Comparison of ENCODE assay signal across 8 cellular contexts in the genomic region with DNA sequence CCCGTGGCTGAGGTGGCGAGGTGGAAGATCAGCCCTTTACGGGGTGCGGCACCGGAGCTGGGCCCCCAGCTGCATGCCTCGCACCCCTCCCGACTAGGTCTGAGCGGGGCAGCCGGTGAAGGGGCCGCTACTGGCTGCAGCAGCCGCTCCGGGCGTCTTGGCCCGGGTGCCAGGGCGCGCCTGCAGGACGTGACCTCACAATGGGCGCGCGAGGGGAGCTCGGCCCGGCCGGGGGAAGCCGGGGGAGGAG. TPM values are rescaled to one million over a fixed set of nuclear protein-coding genes. Genes with fewer than 3 reads are reported as not detected.
DNase-seq lines count a peak whose midpoint lies in the region; ATAC-seq, FAIRE-seq and TF ChIP-seq lines count a peak whose summit lies in the region.

No MANE protein-coding gene starts in this region.

- CTCF ChIA-PET in A549 (lab: Yijun Ruan, JAX): interaction anchor here (0.7 to 9.1 kb wide), 7 partner anchors 9 to 118 kb away, joined by 3 to 100 read pairs (median 3); no protein-coding TSS in a partner anchor

- H3K9me3 ChIP-seq in A549: no peaks in the 10 kb centered on the region
- H3K9me3 ChIP-seq in NT2/D1 (ENCODE audit: insufficient read depth, low read length): no peaks in the 10 kb centered on the region
- H3K9me3 ChIP-seq in duodenal mucosa (ENCODE audit: control insufficient read depth in 1 of 2, low read length in 2 of 2): no peaks in the 10 kb centered on the region

- TF ChIP-seq CTCF in A549 (IDR thresholded peaks at IDR 0.05) (no peak), nephron (IDR thresholded peaks at IDR 0.05; ENCODE audit: unreplicated experiment in 3 of 3) (no peak)

- peaks cover 56% of the 10 kb centered on the region for H3K4me1 Mint-ChIP-seq in nephron

- no peaks in the 10 kb centered on the region for H3K9me3 Mint-ChIP-seq in nephron

- TF ChIP-seq RAD21 in A549 (conservative IDR thresholded peaks at IDR 0.05 in 1 of 2, IDR thresholded peaks at IDR 0.05 in 1 of 2): no peak

- H3K9ac ChIP-seq in NT2/D1 (ENCODE audit: insufficient read length, low read depth) (peak overlapping the region; percentile 94), duodenal mucosa (ENCODE audit: low read depth in 1 of 2, low read length in 2 of 2) (peak overlapping the region; percentile 69 to 80)

- peak overlapping the region; percentile 95 to 98 for H3K27ac ChIP-seq in A549
- peak overlapping the region; percentile 98 for H3K27ac ChIP-seq in duodenal mucosa (ENCODE audit: low read depth, low read length)

- H3K4me2 ChIP-seq in A549: peak overlapping the region; percentile 98

- H3K4me3 Mint-ChIP-seq in nephron: peak overlapping the region; percentile 91 to 96 (median 96)

- no peaks in the 10 kb centered on the region for H3K27me3 Mint-ChIP-seq in nephron (ENCODE audit: low read depth)

- peak overlapping the region; percentile 94 to 96 (median 96) for H3K27ac Mint-ChIP-seq in nephron

- TF ChIP-seq POLR2A in A549 (IDR thresholded peaks at IDR 0.05; ENCODE audit: low read length): no peak

- no peak for FAIRE-seq in A549 (lab: Jason Lieb, UNC)

- WGBS in A549 (ENCODE audit: missing lambda C conversion rate): 0% methylated on average over 2 of the region's 24 CpGs

- peak overlapping the region; percentile 99 for H3K4me3 ChIP-seq in A549
- peak overlapping the region; percentile 91 for H3K4me3 ChIP-seq in NT2/D1 (ENCODE audit: insufficient read length, low read depth)
- H3K4me3 ChIP-seq in duodenal mucosa (ENCODE audit: low read depth in 1 of 2, low read length in 2 of 2): peak overlapping the region; percentile 75 to 76

- H3K36me3 ChIP-seq in NT2/D1 (ENCODE audit: insufficient read depth, insufficient read length, low read length) (peaks cover 34% of the 10 kb centered on the region), duodenal mucosa (ENCODE audit: control insufficient read depth in 1 of 2, insufficient read depth in 2 of 2, low read length in 2 of 2) (peaks cover 6 to 29% of the 10 kb centered on the region in 2 donors)

- POLR2A ChIA-PET in A549 (lab: Yijun Ruan, JAX): interaction anchor here (0.8 to 2.0 kb wide), 2 partner anchors 9 to 34 kb away, joined by 3 to 10 read pairs; no protein-coding TSS in a partner anchor

- H3K4me1 ChIP-seq in A549 (peaks cover 37% of the 10 kb centered on the region), NT2/D1 (ENCODE audit: insufficient read depth, insufficient read length) (no peaks in the 10 kb centered on the region), duodenal mucosa (ENCODE audit: control insufficient read depth in 1 of 2, insufficient read depth in 2 of 2, low read length in 2 of 2) (peaks cover 33 to 38% of the 10 kb centered on the region in 2 donors)

- H3K36me3 Mint-ChIP-seq in nephron (ENCODE audit: low read depth): peaks cover 31% of the 10 kb centered on the region

- H3K27me3 ChIP-seq in NT2/D1 (ENCODE audit: insufficient read depth, insufficient read length): no peaks in the 10 kb centered on the region
- no peaks in the 10 kb centered on the region for H3K27me3 ChIP-seq in duodenal mucosa (ENCODE audit: control insufficient read depth in 1 of 2, insufficient read depth in 2 of 2, low read length in 2 of 2)

- no peak for DNase-seq in A549 (ENCODE audit: low read depth in 1 of 2, low spot score in 1 of 2)
- DNase-seq in NT2/D1 (ENCODE audit: low read depth, low spot score): no peak
- DNase-seq in NCI-H226: no peak

- ATAC-seq in A549 (peak in 1 of 2 experiments; percentile 69; a peak in 5 of 6 replicates), GM19455 (IDR thresholded peaks at IDR 0.05; ENCODE audit: unreplicated experiment) (peak; percentile 27), GM18870 (IDR thresholded peaks at IDR 0.05; ENCODE audit: unreplicated experiment) (no peak), HG03135 (IDR thresholded peaks at IDR 0.05; ENCODE audit: unreplicated experiment) (no peak)

- TF ChIP-seq EP300 in A549 (IDR thresholded peaks at IDR 0.05): no peak

TF ChIP-seq in A549, 52 proteins besides CTCF, POLR2A, EP300 and RAD21:
- TF ChIP-seq GATA3 (IDR thresholded peaks at IDR 0.05; ENCODE audit: borderline replicate concordance): no peak
- no peak for TF ChIP-seq FOXS1 (CRISPR knock-in tag; IDR thresholded peaks at IDR 0.05)
- no peak for TF ChIP-seq ELK1 (IDR thresholded peaks at IDR 0.05; ENCODE audit: low read depth, low read length)
- no peak for TF ChIP-seq RARB (CRISPR knock-in tag; IDR thresholded peaks at IDR 0.05)

RNA-seq across cellular contexts. Expression of gene BAG5, which starts 0.4 kb away (rescaled TPM):
- polyA plus RNA-seq in A549 (2011; rRNA removed) (20.4 and 20.8 TPM in 2 replicates), A549 (2017; fragmentation: RNase III; extraction: RNeasy Plus Mini Kit Qiagen cat#74134 plus additional on column Dnase treatment) (23.8 to 25.4 TPM (median 24.8 TPM) in 3 replicates)
- polyA plus RNA-seq in A549 (2012; cell fraction: cytosol; rRNA removed): 4.7 and 5.6 TPM in 2 replicates
- 2.6 and 4.8 TPM in 2 replicates for polyA plus RNA-seq in A549 (2012; cell fraction: nucleus; rRNA removed)
- polyA minus RNA-seq in A549 (2011; rRNA and poly(A)+ RNA removed): 16.9 and 19.1 TPM in 2 replicates

RNA-seq across cellular contexts. Expression of gene COA8, which starts 0.7 kb away (rescaled TPM):
- polyA plus RNA-seq in A549 (2011; rRNA removed): 23.2 and 29.8 TPM in 2 replicates
- polyA plus RNA-seq in A549 (2012; cell fraction: cytosol; rRNA removed): 11.0 and 14.3 TPM in 2 replicates
- polyA plus RNA-seq in A549 (2012; cell fraction: nucleus; rRNA removed): 5.5 and 5.6 TPM in 2 replicates
- polyA plus RNA-seq in A549 (2017; fragmentation: RNase III; extraction: RNeasy Plus Mini Kit Qiagen cat#74134 plus additional on column Dnase treatment): 32.1 to 38.2 TPM (median 34.9 TPM) in 3 replicates
- polyA minus RNA-seq in A549 (2011; rRNA and poly(A)+ RNA removed): 3.6 and 4.1 TPM in 2 replicates

RNA-seq across cellular contexts. Expression of gene TRMT61A, which starts 33.1 kb away (rescaled TPM):
- polyA plus RNA-seq in A549 (2011; rRNA removed) (8.3 TPM in 2 replicates), A549 (2017; fragmentation: RNase III; extraction: RNeasy Plus Mini Kit Qiagen cat#74134 plus additional on column Dnase treatment) (19.3 to 20.5 TPM (median 19.4 TPM) in 3 replicates)
- polyA plus RNA-seq in A549 (2012; cell fraction: cytosol; rRNA removed): 27.2 and 40.2 TPM in 2 replicates
- 56.6 and 72.3 TPM in 2 replicates for polyA plus RNA-seq in A549 (2012; cell fraction: nucleus; rRNA removed)
- polyA minus RNA-seq in A549 (2011; rRNA and poly(A)+ RNA removed): 7.1 and 8.4 TPM in 2 replicates

RNA-seq across cellular contexts. Expression of gene CKB, which starts 39.4 kb away (rescaled TPM):
- polyA plus RNA-seq in A549 (2011; rRNA removed) (39.4 and 52.3 TPM in 2 replicates), A549 (2017; fragmentation: RNase III; extraction: RNeasy Plus Mini Kit Qiagen cat#74134 plus additional on column Dnase treatment) (63.6 to 79.8 TPM (median 72.0 TPM) in 3 replicates)
- polyA plus RNA-seq in A549 (2012; cell fraction: cytosol; rRNA removed): 209 and 212 TPM in 2 replicates
- 253 and 407 TPM in 2 replicates for polyA plus RNA-seq in A549 (2012; cell fraction: nucleus; rRNA removed)
- polyA minus RNA-seq in A549 (2011; rRNA and poly(A)+ RNA removed): 13.0 and 19.4 TPM in 2 replicates
